13 cellular contexts compared by ENCODE assay signal in the genomic region with DNA sequence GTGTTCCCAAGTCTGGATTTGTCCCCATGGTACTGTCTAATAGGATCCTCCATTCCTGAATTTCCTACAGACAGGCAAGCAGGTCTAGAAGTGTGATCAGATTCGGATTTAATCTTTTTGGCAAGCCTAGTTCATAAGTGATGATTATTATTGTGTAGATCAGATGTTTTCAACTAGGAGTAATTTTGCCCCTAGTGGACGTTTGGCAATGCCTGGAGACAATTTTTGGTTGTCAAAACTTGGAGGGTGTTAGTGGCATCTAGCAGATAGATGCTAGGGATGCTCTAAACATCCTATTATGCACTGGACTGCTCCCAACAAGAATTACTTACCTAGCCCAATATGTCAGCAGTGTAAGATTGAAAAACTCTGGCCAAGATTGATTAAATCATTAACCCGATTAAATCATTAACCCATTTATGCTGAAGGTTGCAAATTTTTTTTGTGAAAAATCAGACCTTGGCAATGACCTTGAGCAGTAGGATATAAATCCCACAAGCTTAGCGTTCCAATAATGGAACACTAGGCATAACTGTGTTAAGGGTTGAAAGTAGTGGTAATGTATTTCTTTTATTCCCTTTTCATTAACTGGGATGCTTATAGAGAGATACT. TPM values are rescaled to one million over a fixed set of nuclear protein-coding genes. Genes with fewer than 3 reads are reported as not detected.
A peak's percentile ranks its signal among the peaks of the same experiment; 100 is the strongest.
DNase-seq lines count a peak whose midpoint lies in the region; ATAC-seq, FAIRE-seq and TF ChIP-seq lines count a peak whose summit lies in the region.
"Had no signal": no experiment of that assay in that cellular context is flagged by ENCODE, and none has a peak within 500 bp of the region (broad histone marks: within the 10 kb centered on the region; RNA-seq: fewer than 3 reads in every experiment).

No MANE protein-coding gene starts in this region.

- H3K9me3 ChIP-seq in DND-41 (ENCODE audit: insufficient read depth, low read length, severe bottlenecking) (no peaks in the 10 kb centered on the region), GM12878 (replicated peaks; ENCODE audit: control insufficient read depth, insufficient read depth, low read length) (no peaks in the 10 kb centered on the region), osteoblast (ENCODE audit: low read depth, low read length) (no peaks in the 10 kb centered on the region), stomach (no peaks in the 10 kb centered on the region)
- H3K9me3 ChIP-seq: psoas muscle had no signal

- H3K27ac ChIP-seq in DND-41 (ENCODE audit: low read length) (no peak overlapping the region), GM12878 (ENCODE audit: control insufficient read depth, insufficient read depth) (no peak overlapping the region), osteoblast (ENCODE audit: low read depth, low read length) (no peak overlapping the region), stomach (no peak overlapping the region)
- H3K27ac ChIP-seq: epithelial cell of prostate, psoas muscle had no signal

- H3K4me3 ChIP-seq in DND-41 (ENCODE audit: low read depth in 1 of 2, low read length in 2 of 2), result no peak overlapping the region
- H3K4me3 ChIP-seq in Jurkat, Clone E6-1 (ENCODE audit: low read length), result no peak overlapping the region
- no peak overlapping the region for H3K4me3 ChIP-seq in GM12878
- no peak overlapping the region for H3K4me3 ChIP-seq in osteoblast (ENCODE audit: insufficient read depth, low read length)
- no peak overlapping the region for H3K4me3 ChIP-seq in stomach
- H3K4me3 ChIP-seq: psoas muscle had no signal

- POLR2A ChIA-PET in GM12878 (lab: Charles Lee), result no interaction called here

- WGBS in GM12878 (ENCODE audit: insufficient coverage, insufficient replicate concordance, low lambda C conversion rate, missing lambda C conversion rate), result 74% methylated on average over 4 of the region's 4 CpGs
- WGBS in stomach, 5 donors, result 80 to 87% (median 82%) methylated on average over 4 of the region's 4 CpGs

- H3K4me2 ChIP-seq in DND-41 (ENCODE audit: insufficient read depth, low read length) (no peak overlapping the region), GM12878 (ENCODE audit: control insufficient read depth, insufficient read depth) (no peak overlapping the region), osteoblast (ENCODE audit: insufficient read depth, low read length) (no peak overlapping the region)

- H2AFZ ChIP-seq in DND-41 (ENCODE audit: low read depth, low read length) (no peak overlapping the region), GM12878 (ENCODE audit: control insufficient read depth, low read depth, low read length) (no peak overlapping the region), osteoblast (ENCODE audit: low read length) (no peak overlapping the region)

- H3K9ac ChIP-seq in DND-41 (ENCODE audit: low read depth, low read length) (no peak overlapping the region), GM12878 (ENCODE audit: control insufficient read depth, insufficient read depth, low read length) (no peak overlapping the region)

- no peak for TF ChIP-seq RAD21 in GM12878 (IDR thresholded peaks at IDR 0.05; ENCODE audit: insufficient read depth, low read depth, low read length)

- SMC1A ChIA-PET in GM12878 (lab: Charles Lee; ENCODE audit: uncharacterized antibody, unreplicated experiment), result no interaction called here

- peaks cover 20% of the 10 kb centered on the region for H3K79me2 ChIP-seq in DND-41 (ENCODE audit: insufficient read depth, low read length)
- H3K79me2 ChIP-seq in GM12878 (ENCODE audit: control insufficient read depth, insufficient read depth, low read length), result no peaks in the 10 kb centered on the region
- peaks cover 6% of the 10 kb centered on the region for H3K79me2 ChIP-seq in osteoblast (ENCODE audit: insufficient read depth, low read length)

- TF ChIP-seq POLR2A in GM12878 (IDR thresholded peaks at IDR 0.05; ENCODE audit: low read depth, low read length), result no peak
- no peak for TF ChIP-seq POLR2A in stomach (IDR thresholded peaks at IDR 0.05)

- H3K27me3 ChIP-seq in DND-41 (ENCODE audit: insufficient read depth, low read length, poor library complexity) (no peaks in the 10 kb centered on the region), GM12878 (replicated peaks in 1 of 2; ENCODE audit: control insufficient read depth in 2 of 2, insufficient read depth in 2 of 2, low read length in 1 of 2) (no peaks in the 10 kb centered on the region), osteoblast (ENCODE audit: insufficient read depth, low read length) (no peaks in the 10 kb centered on the region), stomach (no peaks in the 10 kb centered on the region)

- no peak for TF ChIP-seq EP300 in GM12878 (IDR thresholded peaks at IDR 0.05; ENCODE audit: borderline replicate concordance in 1 of 2, control insufficient read depth in 1 of 2, low read depth in 2 of 2, low read length in 2 of 2)
- TF ChIP-seq EP300 in stomach (IDR thresholded peaks at IDR 0.05), result no peak

- CTCF ChIA-PET in GM12878 (lab: Yijun Ruan, JAX), result no interaction called here

- H3K36me3 ChIP-seq in DND-41 (ENCODE audit: insufficient read depth, low read length) (peaks cover 94% of the 10 kb centered on the region), GM12878 (ENCODE audit: control insufficient read depth in 2 of 2, insufficient read depth in 2 of 2, low read length in 1 of 2) (peaks cover 7 to 46% of the 10 kb centered on the region in 2 experiments), osteoblast (ENCODE audit: insufficient read depth, low read length) (peaks cover 53% of the 10 kb centered on the region), stomach (peaks cover 28 to 97% (median 91%) of the 10 kb centered on the region in 4 donors)

- no peak for DNase-seq in DND-41
- peak; percentile 6 for DNase-seq in Jurkat, Clone E6-1 (ENCODE audit: low read depth, low spot score)
- no peak for DNase-seq in GM12878 (ENCODE audit: low read depth, low spot score)
- no peak for DNase-seq in osteoblast (ENCODE audit: insufficient read length, low spot score, missing footprints)
- no peak for DNase-seq in SK-N-DZ (ENCODE audit: low spot score)
- no peak for DNase-seq in stomach
- DNase-seq in HUDEP-2 (lab: John Stamatoyannopoulos, UW; ENCODE audit: unreplicated experiment in 76 of 76), result no peak
- DNase-seq: activated CD4-positive, alpha-beta T cell treated with anti-CD3 and anti-CD28 coated beads for 1 hour; activated T-cell treated with anti-CD3 and anti-CD28 coated beads, Interleukin-2, amount 50 U/mL, for 4 hours; NCI-H1436 treated with DMSO at 0.1 percent for 48 hours; NCI-H69; psoas muscle had no signal

- H3K4me1 ChIP-seq in DND-41 (ENCODE audit: insufficient read depth, low read length), result no peaks in the 10 kb centered on the region
- no peaks in the 10 kb centered on the region for H3K4me1 ChIP-seq in GM12878 (ENCODE audit: control insufficient read depth, insufficient read depth, low read length)
- H3K4me1 ChIP-seq in osteoblast (ENCODE audit: insufficient read depth, low read length), result no peaks in the 10 kb centered on the region
- H3K4me1 ChIP-seq in stomach, result no peaks in the 10 kb centered on the region
- H3K4me1 ChIP-seq: psoas muscle had no signal

- no TSS peak for BruUV-seq in GM12878 (replicated peaks; lab: Mats Ljungman, UMichigan)

- peaks cover 13% of the 10 kb centered on the region; the same call in 1 of the 2 replicates for H4K20me1 ChIP-seq in DND-41 (ENCODE audit: insufficient read depth, low read length)
- no peaks in the 10 kb centered on the region; the same call in 1 of the 2 replicates for H4K20me1 ChIP-seq in GM12878 (ENCODE audit: control insufficient read depth, insufficient read depth)
- peaks cover 3% of the 10 kb centered on the region for H4K20me1 ChIP-seq in osteoblast (ENCODE audit: insufficient read depth, low read length)

- in situ Hi-C loops in GM12878 (cut with MboI), result no loop called here

- RAD21 ChIA-PET in GM12878 (lab: Charles Lee; ENCODE audit: unreplicated experiment), result no interaction called here

- TF ChIP-seq CTCF in DND-41 (IDR thresholded peaks at IDR 0.05; ENCODE audit: borderline replicate concordance, extremely low read depth, low read length, poor library complexity, severe bottlenecking) (peak; percentile 43), GM12878 (IDR thresholded peaks at IDR 0.05 in 2 of 3, conservative IDR thresholded peaks at IDR 0.05 in 1 of 3; ENCODE audit: control insufficient read depth in 2 of 3, extremely low read depth in 1 of 3, insufficient read depth in 1 of 3, low read depth in 3 of 3, low read length in 3 of 3) (peak in 2 of 3 experiments; percentile 31 to 47; a peak in 4 of 6 replicates), osteoblast (IDR thresholded peaks at IDR 0.05; ENCODE audit: extremely low read depth, low read depth, low read length) (peak; percentile 52), stomach (IDR thresholded peaks at IDR 0.05) (peak in 1 of 7 experiments; percentile 15)

- intact Hi-C loops in GM12878 (cut with micrococcal nuclease; ENCODE audit: unreplicated experiment), result no loop called here
- intact Hi-C loops in stomach (cut with DNase I; ENCODE audit: low total_unique reads), result no loop called here

- no peak for FAIRE-seq in GM12878 (lab: Jason Lieb, UNC)

- peak; percentile 39; the same call in 1 of the 3 replicates for ATAC-seq in DND-41 (ENCODE audit: insufficient read depth, low read depth)
- peak; percentile 64 for ATAC-seq in GM12878
- ATAC-seq: activated T-cell treated with anti-CD3 and anti-CD28 coated beads, Interleukin-2, amount 50 U/mL, for 4 hours; psoas muscle had no signal

RNA-seq across cellular contexts. Expression of a gene that starts 28.2 kb away (rescaled TPM):
- 104 TPM for polyA plus RNA-seq in Jurkat, Clone E6-1 (2012; ENCODE audit: insufficient read depth, insufficient read length)
- total RNA-seq in GM12878 (2013; cell fraction: nucleolus; rRNA removed), result 678 and 683 TPM in 2 replicates
- total RNA-seq in GM12878 (2014; rRNA removed) (63.8 and 83.8 TPM in 2 replicates), GM12878 (2014; rRNA removed; fragmentation: Illumina TruSeq; extraction: Trizol) (95.0 and 98.0 TPM in 2 replicates), GM12878 (2021) (81.7 and 91.5 TPM in 2 replicates), osteoblast (42.0 and 43.6 TPM in 2 replicates), stomach (100 to 1,000 TPM in 2 of 5 donors, 10 to 100 TPM in 3; 49.0 to 120 (median 73.2) TPM)
- 35.2 TPM for polyA plus RNA-seq in GM12878 (2011; ENCODE audit: low read depth)
- polyA plus RNA-seq in GM12878 (2011; rRNA removed) (117 and 131 TPM in 2 replicates), GM12878 (2014; fragmentation: Illumina TruSeq; extraction: Trizol) (114 and 154 TPM in 2 replicates), GM12878 (2014; fragmentation: Nextera tagmentation; extraction: Ambion mirVana) (10 to 100 TPM; 51.5 to 65.8 TPM), GM12878 (2014; rRNA removed) (69.1 and 76.4 TPM in 2 replicates), GM12878 (2016; fragmentation: Nextera tagmentation; extraction: Ambion mirVana) (10 to 100 TPM; 91.7 to 99.9 TPM), stomach (10 to 100 TPM in 2 of 3 donors, 1 to 10 TPM in 1; 9.9 to 34.7 (median 11.6) TPM)
- 66.4 and 95.2 TPM in 2 replicates for polyA plus RNA-seq in GM12878 (2011; cell fraction: cytosol; rRNA removed)
- polyA plus RNA-seq in GM12878 (2011; cell fraction: nucleus; rRNA removed), result 225 and 246 TPM in 2 replicates
- polyA plus RNA-seq in GM12878 (2012), result 48.7 and 61.6 TPM in 2 replicates
- 198 and 245 TPM in 2 replicates for polyA minus RNA-seq in GM12878 (2011; rRNA and poly(A)+ RNA removed)
- polyA minus RNA-seq in GM12878 (2011; cell fraction: cytosol; rRNA and poly(A)+ RNA removed), result 23.3 and 39.9 TPM in 2 replicates
- 251 and 372 TPM in 2 replicates for polyA minus RNA-seq in GM12878 (2011; cell fraction: nucleus; rRNA and poly(A)+ RNA removed)
- 108 and 110 TPM in 2 replicates for polyA plus RNA-seq in SK-N-DZ (2014; cell fraction: cytosol; rRNA removed)
- polyA plus RNA-seq in SK-N-DZ (2014; cell fraction: nucleus; rRNA removed), result 354 and 501 TPM in 2 replicates

RNA-seq across cellular contexts. Expression of a gene that starts 40.7 kb away (rescaled TPM):
- polyA plus RNA-seq in Jurkat, Clone E6-1 (2012; ENCODE audit: insufficient read depth, insufficient read length), result not detected
- total RNA-seq in GM12878 (2013; cell fraction: nucleolus; rRNA removed), result not detected in 2 replicates
- total RNA-seq in GM12878 (2014; rRNA removed), result not detected in 2 replicates
- total RNA-seq in GM12878 (2014; rRNA removed; fragmentation: Illumina TruSeq; extraction: Trizol), result not detected in 2 replicates
- total RNA-seq in GM12878 (2021), result not detected in 2 replicates
- polyA plus RNA-seq in GM12878 (2011; ENCODE audit: low read depth), result not detected
- polyA plus RNA-seq in GM12878 (2011; rRNA removed), result not detected in 2 replicates
- polyA plus RNA-seq in GM12878 (2011; cell fraction: cytosol; rRNA removed), result 0.01 TPM in 1 of 2 replicates, not detected in the other
- polyA plus RNA-seq in GM12878 (2011; cell fraction: nucleus; rRNA removed), result 0.03 TPM in 1 of 2 replicates, not detected in the other
- polyA plus RNA-seq in GM12878 (2012), result not detected in 2 replicates
- polyA plus RNA-seq in GM12878 (2014; fragmentation: Illumina TruSeq; extraction: Trizol), result not detected in 2 replicates
- polyA plus RNA-seq in GM12878 (2014; fragmentation: Nextera tagmentation; extraction: Ambion mirVana), result not detected
- polyA plus RNA-seq in GM12878 (2014; rRNA removed), result not detected in 2 replicates
- under 1 TPM in 1 of 2 experiments, not detected in 1; 0.11 TPM for polyA plus RNA-seq in GM12878 (2016; fragmentation: Nextera tagmentation; extraction: Ambion mirVana)
- polyA minus RNA-seq in GM12878 (2011; rRNA and poly(A)+ RNA removed), result not detected in 2 replicates
- not detected in 2 replicates for polyA minus RNA-seq in GM12878 (2011; cell fraction: cytosol; rRNA and poly(A)+ RNA removed)
- polyA minus RNA-seq in GM12878 (2011; cell fraction: nucleus; rRNA and poly(A)+ RNA removed), result not detected in 2 replicates
- not detected in 2 replicates for total RNA-seq in osteoblast
- polyA plus RNA-seq in SK-N-DZ (2014; cell fraction: cytosol; rRNA removed), result not detected in 2 replicates
- not detected in 2 replicates for polyA plus RNA-seq in SK-N-DZ (2014; cell fraction: nucleus; rRNA removed)
- not detected for total RNA-seq in stomach
- polyA plus RNA-seq in stomach, result not detected
- total RNA-seq: activated T-cell treated with anti-CD3 and anti-CD28 coated beads, Interleukin-2, amount 50 U/mL, for 4 hours; psoas muscle had no signal
- polyA plus RNA-seq: psoas muscle had no signal
